In genomic region chr7:137462074-137462715, GRCh38 we compare ENCODE assay signal across 1 cellular context.
TF ChIP-seq lines count a peak whose summit lies in the region.

No MANE protein-coding gene starts in this region.

TF ChIP-seq in IMR-90, 13 proteins besides CTCF, POLR2A, EP300 and RAD21:
- TF ChIP-seq FOS (IDR thresholded peaks at IDR 0.05; ENCODE audit: low read depth, low read length) (peak; percentile 20; the same call in 1 of the 2 replicates), CHD1 (IDR thresholded peaks at IDR 0.05; ENCODE audit: low read depth, low read length) (no peak)
